22 cellular contexts compared by ENCODE assay signal in the genomic region with DNA sequence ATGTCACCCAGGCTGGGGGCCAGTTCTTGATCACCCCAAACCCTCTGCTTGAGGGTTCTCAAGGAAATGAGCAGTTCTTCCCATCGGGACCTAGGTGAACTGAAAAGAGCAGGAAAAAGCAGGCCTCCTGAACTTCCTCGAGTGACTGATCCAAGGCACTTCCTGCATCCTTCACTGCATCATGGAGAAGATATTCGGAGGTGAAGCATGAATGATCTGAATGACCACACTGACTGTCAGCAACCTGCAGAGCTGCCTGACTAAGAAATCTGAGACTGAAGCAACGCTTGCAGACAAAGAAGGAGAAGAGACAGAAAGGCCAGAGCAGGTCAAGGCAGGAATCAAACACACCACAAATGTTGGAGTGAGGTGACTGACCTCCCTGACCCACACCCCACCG.
"Had no signal": no experiment of that assay in that cellular context is flagged by ENCODE, and none has a peak within 500 bp of the region (broad histone marks: within the 10 kb centered on the region; RNA-seq: fewer than 3 reads in every experiment).

No MANE protein-coding gene starts in this region.

- DNase-seq: activated B cell treated with CpG ODN at 0.5 μM for 24 hours; activated CD4-positive, alpha-beta T cell treated with anti-CD3 and anti-CD28 coated beads for 1 hour; activated CD4-positive, alpha-beta T cell treated with anti-CD3 and anti-CD28 coated beads, Interleukin-2, amount 10 ng/mL, durations not matched to agents 24 days and 14 days; activated CD4-positive, alpha-beta T cell treated with anti-CD3 and anti-CD28 coated beads, Interleukin-2, amount 50 U/mL, for 48 hours; activated gamma-delta T cell; activated naive CD4-positive, alpha-beta T cell treated with anti-CD3 and anti-CD28 coated beads, Interleukin-2, amount 10 ng/mL, durations not matched to agents 7 days and 5 days; activated T-cell treated with anti-CD3 and anti-CD28 coated beads for 4 hours; activated T-cell treated with anti-CD3 and anti-CD28 coated beads, Interleukin-2, amount 50 U/mL, for 48 hours; aorta; MM.1S; NCI-H1105; NCI-H1436; NCI-H187; NCI-H2081 treated with DMSO at 0.1 percent for 48 hours; NCI-H446; NCI-H524; PC-3; SIG-M5; T-helper 17 cell; T-helper 9 cell had no signal

- FAIRE-seq: TTC549 had no signal

- H3K27me3 Mint-ChIP-seq: activated CD4-positive, alpha-beta T cell treated with anti-CD3 and anti-CD28 coated beads, Interleukin-2, amount 10 ng/mL, durations not matched to agents 24 days and 14 days; activated naive CD4-positive, alpha-beta T cell treated with anti-CD3 and anti-CD28 coated beads, Interleukin-2, amount 10 ng/mL, durations not matched to agents 7 days and 5 days had no signal

- H3K27ac Mint-ChIP-seq: activated B cell treated with CpG ODN at 0.5 μM for 24 hours; activated CD4-positive, alpha-beta T cell treated with anti-CD3 and anti-CD28 coated beads, Interleukin-2, amount 10 ng/mL, durations not matched to agents 24 days and 14 days; activated naive CD4-positive, alpha-beta T cell treated with anti-CD3 and anti-CD28 coated beads, Interleukin-2, amount 10 ng/mL, durations not matched to agents 7 days and 5 days; activated T-helper 17 cell treated with anti-CD3 and anti-CD28 coated beads, Interleukin-2, amount 50 U/mL, for 72 hours; T-helper 17 cell had no signal

- H3K4me3 Mint-ChIP-seq: activated B cell treated with CpG ODN at 0.5 μM for 24 hours; activated CD4-positive, alpha-beta T cell treated with anti-CD3 and anti-CD28 coated beads, Interleukin-2, amount 10 ng/mL, durations not matched to agents 24 days and 14 days; activated naive CD4-positive, alpha-beta T cell treated with anti-CD3 and anti-CD28 coated beads, Interleukin-2, amount 10 ng/mL, durations not matched to agents 7 days and 5 days; activated T-helper 17 cell treated with anti-CD3 and anti-CD28 coated beads, Interleukin-2, amount 50 U/mL, for 72 hours; T-helper 17 cell had no signal

- H3K9me3 Mint-ChIP-seq: activated CD4-positive, alpha-beta T cell treated with anti-CD3 and anti-CD28 coated beads, Interleukin-2, amount 10 ng/mL, durations not matched to agents 24 days and 14 days had no signal

- ATAC-seq: activated T-helper 17 cell treated with anti-CD3 and anti-CD28 coated beads, Interleukin-2, amount 50 U/mL, for 72 hours; PC-3; T-helper 17 cell had no signal

- H3K4me1 Mint-ChIP-seq: activated B cell treated with CpG ODN at 0.5 μM for 24 hours; activated CD4-positive, alpha-beta T cell treated with anti-CD3 and anti-CD28 coated beads, Interleukin-2, amount 10 ng/mL, durations not matched to agents 24 days and 14 days; activated naive CD4-positive, alpha-beta T cell treated with anti-CD3 and anti-CD28 coated beads, Interleukin-2, amount 10 ng/mL, durations not matched to agents 7 days and 5 days; activated T-helper 17 cell treated with anti-CD3 and anti-CD28 coated beads, Interleukin-2, amount 50 U/mL, for 72 hours; T-helper 17 cell had no signal

- H3K36me3 Mint-ChIP-seq: activated naive CD4-positive, alpha-beta T cell treated with anti-CD3 and anti-CD28 coated beads, Interleukin-2, amount 10 ng/mL, durations not matched to agents 7 days and 5 days had no signal
